26 cellular contexts compared by ENCODE assay signal in genomic region chrX:67317725-67318124, GRCh38.
DNase-seq lines count a peak whose midpoint lies in the region; ATAC-seq, FAIRE-seq and TF ChIP-seq lines count a peak whose summit lies in the region.
"Had no signal": no experiment of that assay in that cellular context is flagged by ENCODE, and none has a peak within 500 bp of the region (broad histone marks: within the 10 kb centered on the region; RNA-seq: fewer than 3 reads in every experiment).

No MANE protein-coding gene starts in this region.

- no peak overlapping the region for H2BK12ac ChIP-seq in trophoblast cell (ENCODE audit: low read length)

- H4K91ac ChIP-seq in trophoblast cell (ENCODE audit: low read depth, low read length): no peak overlapping the region

- FAIRE-seq in HepG2 (lab: Jason Lieb, UNC): no peak
- FAIRE-seq: GM12878, GM12892, GM18507 had no signal

- TF ChIP-seq CTCF in liver (IDR thresholded peaks at IDR 0.05; ENCODE audit: low read depth, low read length, missing input control) (peak; percentile 25), HepG2 (CRISPR knock-in tag; IDR thresholded peaks at IDR 0.05) (no peak)

- no peak overlapping the region for H2AK5ac ChIP-seq in trophoblast cell (ENCODE audit: low read length)

- no peak overlapping the region for H3K23ac ChIP-seq in trophoblast cell (ENCODE audit: low read length)

- no peak overlapping the region for H4K8ac ChIP-seq in trophoblast cell (ENCODE audit: low read depth, low read length)

- no peaks in the 10 kb centered on the region for H3K36me3 Mint-ChIP-seq in activated CD4-positive, alpha-beta T cell treated with anti-CD3 and anti-CD28 coated beads, Interleukin-2, amount 10 ng/mL, durations not matched to agents 7 days and 5 days (ENCODE audit: low read depth)
- H3K36me3 Mint-ChIP-seq: CD14-positive monocyte; CD4-positive, alpha-beta memory T cell; CD4-positive, CD25-positive, alpha-beta regulatory T cell; CD8-positive, alpha-beta memory T cell had no signal

- H3K79me2 ChIP-seq in HepG2 (ENCODE audit: insufficient read depth, low read length) (no peaks in the 10 kb centered on the region), trophoblast cell (ENCODE audit: control insufficient read depth, insufficient read depth, low read length, poor library complexity) (no peaks in the 10 kb centered on the region)

- no peaks in the 10 kb centered on the region for H3K27me3 Mint-ChIP-seq in activated CD4-positive, alpha-beta T cell treated with anti-CD3 and anti-CD28 coated beads, Interleukin-2, amount 10 ng/mL, durations not matched to agents 7 days and 5 days
- H3K27me3 Mint-ChIP-seq: CD4-positive, alpha-beta memory T cell; CD4-positive, CD25-positive, alpha-beta regulatory T cell had no signal

- no peak overlapping the region for H2BK120ac ChIP-seq in trophoblast cell (ENCODE audit: insufficient read depth, low read length, poor library complexity)

- H3K18ac ChIP-seq in trophoblast cell (ENCODE audit: low read length): no peak overlapping the region

- H3K4me1 ChIP-seq in liver (ENCODE audit: control insufficient read depth in 4 of 4, insufficient read depth in 4 of 4, low read length in 3 of 4) (no peaks in the 10 kb centered on the region), HepG2 (ENCODE audit: insufficient read depth, low read length) (no peaks in the 10 kb centered on the region), trophoblast cell (ENCODE audit: control insufficient read depth in 1 of 2, insufficient read depth in 2 of 2, low read length in 2 of 2) (no peaks in the 10 kb centered on the region)
- H3K4me1 ChIP-seq: BE2C, BLaER1 had no signal

- no peak overlapping the region for H2BK5ac ChIP-seq in trophoblast cell (ENCODE audit: low read depth, low read length, poor library complexity)

- H2AFZ ChIP-seq in HepG2 (ENCODE audit: low read length) (no peak overlapping the region), trophoblast cell (ENCODE audit: insufficient read depth, low read length, poor library complexity) (no peak overlapping the region)

- no peak overlapping the region for H3K27ac ChIP-seq in liver (ENCODE audit: low read depth in 1 of 2, low read length in 2 of 2)
- H3K27ac ChIP-seq in HepG2 (ENCODE audit: extremely low read length, insufficient read depth, low read length): no peak overlapping the region
- no peak overlapping the region for H3K27ac ChIP-seq in trophoblast cell (ENCODE audit: low read depth, low read length)
- H3K27ac ChIP-seq: 22Rv1, BLaER1 had no signal

- WGBS in liver: 73% methylated on average over 4 of the region's 4 CpGs
- WGBS in HepG2 (ENCODE audit: low lambda C conversion rate): 3% methylated on average over 2 of the region's 4 CpGs
- WGBS in trophoblast cell (ENCODE audit: extremely low coverage, insufficient coverage, insufficient read length): no CpG with 5 or more reads among the region's 4 CpGs

- no TSS peak for BruUV-seq in HepG2 (replicated peaks; lab: Mats Ljungman, UMichigan)

- H3K27me3 ChIP-seq in liver (ENCODE audit: control insufficient read depth in 4 of 4, insufficient read depth in 4 of 4, low read length in 3 of 4): no peaks in the 10 kb centered on the region
- no peaks in the 10 kb centered on the region for H3K27me3 ChIP-seq in HepG2 (ENCODE audit: control insufficient read depth in 1 of 2, insufficient read depth in 2 of 2, low read length in 2 of 2)
- no peaks in the 10 kb centered on the region for H3K27me3 ChIP-seq in trophoblast cell (ENCODE audit: insufficient read depth, low read length)
- H3K27me3 ChIP-seq: BE2C had no signal

- no peak overlapping the region for H3K14ac ChIP-seq in trophoblast cell (ENCODE audit: low read length)

- H3K9me3 ChIP-seq in liver (ENCODE audit: control insufficient read depth in 4 of 4, low read length in 3 of 4) (no peaks in the 10 kb centered on the region), HepG2 (ENCODE audit: low read length) (peaks cover 31% of the 10 kb centered on the region; the same call in 1 of the 2 replicates), trophoblast cell (ENCODE audit: insufficient read depth, low read depth, low read length) (no peaks in the 10 kb centered on the region)
- H3K9me3 ChIP-seq: BE2C, BLaER1 had no signal

- POLR2A ChIA-PET in HepG2 (lab: Yijun Ruan, JAX): no interaction called here
- POLR2A ChIA-PET in activated CD4-positive, alpha-beta T cell treated with anti-CD3 and anti-CD28 coated beads, Interleukin-2, amount 10 ng/mL, durations not matched to agents 7 days and 5 days (lab: Charles Lee): no interaction called here

- ATAC-seq in HepG2 (no peak), left lobe of liver (peak; percentile 66)
- ATAC-seq: GM12878 had no signal

- no peak for DNase-seq in HepG2 (ENCODE audit: low spot score)
- no peak for DNase-seq in left lobe of liver (ENCODE audit: low spot score)
- DNase-seq in trophoblast cell: no peak
- no peak for DNase-seq in activated CD4-positive, alpha-beta T cell treated with anti-CD3 and anti-CD28 coated beads, Interleukin-2, amount 10 ng/mL, durations not matched to agents 7 days and 5 days
- DNase-seq in T-helper 1 cell: no peak
- DNase-seq: ACHN; BE2C; C1 segment of cervical spinal cord; CD4-positive, alpha-beta memory T cell; CD4-positive, CD25-positive, alpha-beta regulatory T cell; CD8-positive, alpha-beta memory T cell; COR-L47; DMS 273 treated with DMSO at 0.1 percent for 48 hours; DMS153; DMS53; DMS79; DND-41; EL; GDM1 had no signal

- CTCF ChIA-PET in HepG2 (lab: Yijun Ruan, JAX; ENCODE audit: low intra/inter-chr PET ratio, low total read pairs): no interaction called here
- CTCF ChIA-PET in activated CD4-positive, alpha-beta T cell treated with anti-CD3 and anti-CD28 coated beads, Interleukin-2, amount 10 ng/mL, durations not matched to agents 7 days and 5 days (lab: Charles Lee): no interaction called here

- no peak overlapping the region for H3K9ac ChIP-seq in liver (ENCODE audit: low read depth in 1 of 2, low read length in 2 of 2)
- no peak overlapping the region for H3K9ac ChIP-seq in HepG2 (ENCODE audit: insufficient read depth, low read depth, low read length)
- no peak overlapping the region for H3K9ac ChIP-seq in trophoblast cell (ENCODE audit: low read length)
- H3K9ac ChIP-seq: BLaER1 had no signal

- no peak overlapping the region for H3K4ac ChIP-seq in trophoblast cell (ENCODE audit: low read depth, low read length)

- no peaks in the 10 kb centered on the region for H4K20me1 ChIP-seq in HepG2 (ENCODE audit: insufficient read depth, low read length)
- H4K20me1 ChIP-seq: BLaER1 had no signal

- peak overlapping the region; percentile 54 for H4K12ac ChIP-seq in trophoblast cell (ENCODE audit: low read depth, low read length)

- H3K4me1 Mint-ChIP-seq in activated CD4-positive, alpha-beta T cell treated with anti-CD3 and anti-CD28 coated beads, Interleukin-2, amount 10 ng/mL, durations not matched to agents 7 days and 5 days: no peaks in the 10 kb centered on the region
- H3K4me1 Mint-ChIP-seq: CD14-positive monocyte; CD4-positive, alpha-beta memory T cell; CD4-positive, CD25-positive, alpha-beta regulatory T cell; CD8-positive, alpha-beta memory T cell had no signal

- H3K36me3 ChIP-seq in liver (ENCODE audit: control insufficient read depth in 4 of 4, insufficient read depth in 3 of 4, low read depth in 1 of 4, low read length in 3 of 4): no peaks in the 10 kb centered on the region
- no peaks in the 10 kb centered on the region for H3K36me3 ChIP-seq in HepG2 (replicated peaks in 1 of 2; ENCODE audit: control insufficient read depth in 1 of 2, insufficient read depth in 2 of 2, low read length in 2 of 2)
- H3K36me3 ChIP-seq in trophoblast cell (ENCODE audit: control insufficient read depth in 1 of 2, insufficient read depth in 2 of 2, low read length in 2 of 2): no peaks in the 10 kb centered on the region
- H3K36me3 ChIP-seq: BE2C, BLaER1 had no signal

- no peak overlapping the region for H3K27ac Mint-ChIP-seq in activated CD4-positive, alpha-beta T cell treated with anti-CD3 and anti-CD28 coated beads, Interleukin-2, amount 10 ng/mL, durations not matched to agents 7 days and 5 days
- H3K27ac Mint-ChIP-seq: CD14-positive monocyte; CD4-positive, alpha-beta memory T cell; CD4-positive, CD25-positive, alpha-beta regulatory T cell; CD8-positive, alpha-beta memory T cell had no signal

- peak; percentile 67 to 70 for TF ChIP-seq RAD21 in liver (IDR thresholded peaks at IDR 0.05)
- TF ChIP-seq RAD21 in HepG2 (CRISPR knock-in tag; IDR thresholded peaks at IDR 0.05): no peak

- no peaks in the 10 kb centered on the region for H3K79me1 ChIP-seq in trophoblast cell (ENCODE audit: low read length)

- peaks cover 3% of the 10 kb centered on the region for H3K9me3 Mint-ChIP-seq in activated CD4-positive, alpha-beta T cell treated with anti-CD3 and anti-CD28 coated beads, Interleukin-2, amount 10 ng/mL, durations not matched to agents 7 days and 5 days

- in situ Hi-C loops in HepG2 (cut with HindIII; ENCODE audit: extremely low pct_ligation_motif_present, low pct_unique_long_range_greater_than_20kb): no loop called here

- TF ChIP-seq EP300 in HepG2 (IDR thresholded peaks at IDR 0.05; ENCODE audit: low read depth in 2 of 2, low read length in 2 of 2): no peak
- no peak for TF ChIP-seq EP300 in HepG2 (CRISPR knock-in tag; IDR thresholded peaks at IDR 0.05; ENCODE audit: borderline replicate concordance)

- intact Hi-C loops in HepG2 (cut with micrococcal nuclease; ENCODE audit: unreplicated experiment): no loop called here

- no peak overlapping the region for H3K4me3 Mint-ChIP-seq in activated CD4-positive, alpha-beta T cell treated with anti-CD3 and anti-CD28 coated beads, Interleukin-2, amount 10 ng/mL, durations not matched to agents 7 days and 5 days
- H3K4me3 Mint-ChIP-seq: CD14-positive monocyte; CD4-positive, alpha-beta memory T cell; CD4-positive, CD25-positive, alpha-beta regulatory T cell; CD8-positive, alpha-beta memory T cell had no signal

- no peak overlapping the region for H3K4me2 ChIP-seq in HepG2 (ENCODE audit: low read depth, low read length)
- no peak overlapping the region for H3K4me2 ChIP-seq in trophoblast cell (ENCODE audit: low read length)
- H3K4me2 ChIP-seq: BLaER1 had no signal

- TF ChIP-seq POLR2A in HepG2 (IDR thresholded peaks at IDR 0.05; ENCODE audit: insufficient read depth in 1 of 2, low read depth in 2 of 2, low read length in 2 of 2): no peak

- H3K4me3 ChIP-seq in liver (ENCODE audit: low read depth in 1 of 3, low read length in 3 of 3): no peak overlapping the region
- no peak overlapping the region for H3K4me3 ChIP-seq in HepG2 (replicated peaks in 1 of 3; ENCODE audit: insufficient read depth in 1 of 3, low read depth in 2 of 3, low read length in 3 of 3)
- H3K4me3 ChIP-seq in trophoblast cell (ENCODE audit: low read depth, low read length): no peak overlapping the region
- H3K4me3 ChIP-seq: BLaER1, GM12878 had no signal

TF ChIP-seq in liver, 16 proteins besides CTCF, POLR2A, EP300 and RAD21 (continues in another document):
- TF ChIP-seq FOXA1 (IDR thresholded peaks at IDR 0.05) (no peak), FOXA2 (IDR thresholded peaks at IDR 0.05) (no peak), JUND (IDR thresholded peaks at IDR 0.05) (no peak), EGR1 (IDR thresholded peaks at IDR 0.05; ENCODE audit: low read depth in 2 of 2) (no peak), HNF4G (IDR thresholded peaks at IDR 0.05) (no peak)
